ENCODE assay signal across 20 cellular contexts in the genomic region with DNA sequence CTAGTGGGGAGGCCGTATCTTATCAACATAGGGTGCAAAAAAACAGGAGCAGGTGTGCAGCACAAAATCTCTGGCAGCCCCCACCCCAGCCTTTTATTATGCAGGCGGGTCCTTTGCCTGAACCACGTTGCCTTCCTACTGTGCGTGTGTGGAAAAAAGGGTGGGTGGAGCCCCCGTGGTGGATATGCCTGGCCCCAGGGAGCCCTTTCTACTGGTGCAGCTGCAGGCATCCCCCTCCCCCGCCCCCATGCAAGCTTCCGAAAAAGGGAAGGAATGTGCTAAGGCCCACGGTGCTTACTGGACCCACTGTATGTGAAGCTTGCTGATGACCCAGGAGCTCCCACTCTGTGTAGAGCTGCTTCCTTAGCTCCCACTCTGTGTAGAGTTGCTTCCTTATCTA.
"Had no signal": no experiment of that assay in that cellular context is flagged by ENCODE, and none has a peak within 500 bp of the region (broad histone marks: within the 10 kb centered on the region; RNA-seq: fewer than 3 reads in every experiment).

No MANE protein-coding gene starts in this region.

- H3K9me3 ChIP-seq: gastroesophageal sphincter, left ventricle myocardium inferior, mucosa of descending colon, neutrophil, tibial artery, vagina had no signal

- ATAC-seq: activated CD8-positive, alpha-beta T cell treated with anti-CD3 and anti-CD28 coated beads for 36 hours; gastroesophageal sphincter; mucosa of descending colon; naive thymus-derived CD4-positive, alpha-beta T cell; stimulated activated memory B cell treated with anti-CD40 and anti-IgM and Interleukin-4, amounts not matched to agents 10 μg/mL and 1 μg/mL and 100 μg/mL, for 72 hours had no signal

- H3K4me3 Mint-ChIP-seq: activated B cell treated with CpG ODN at 0.5 μM for 24 hours; activated CD8-positive, alpha-beta T cell treated with anti-CD3 and anti-CD28 coated beads for 36 hours; activated naive CD8-positive, alpha-beta T cell treated with anti-CD3 and anti-CD28 coated beads, Interleukin-2, amount 10 ng/mL, durations not matched to agents 7 days and 5 days; activated T-helper 1 cell treated with anti-CD3 and anti-CD28 coated beads, Interleukin-12 subunit alpha, Interleukin-12 subunit beta, Interleukin-2, Interleukin-4 antibody, amounts not matched to agents 30 ng/mL and 10 ng/mL and 1 ng/mL, durations not matched to agents 14 hours and 24 hours and 36 hours; memory B cell; naive thymus-derived CD4-positive, alpha-beta T cell; stimulated activated memory B cell treated with anti-CD40 and anti-IgM and Interleukin-4, amounts not matched to agents 10 μg/mL and 1 μg/mL and 100 μg/mL, for 72 hours had no signal

- DNase-seq: activated B cell treated with CpG ODN at 0.5 μM for 24 hours; activated CD4-positive, alpha-beta T cell treated with anti-CD3 and anti-CD28 coated beads for 48 hours; activated CD8-positive, alpha-beta T cell treated with anti-CD3 and anti-CD28 coated beads for 36 hours; activated naive CD8-positive, alpha-beta T cell treated with anti-CD3 and anti-CD28 coated beads, Interleukin-2, amount 10 ng/mL, durations not matched to agents 7 days and 5 days; brain microvascular endothelial cell; dermis blood vessel endothelial cell; kidney; left ventricle myocardium inferior; mucosa of descending colon; naive thymus-derived CD4-positive, alpha-beta T cell; retina; stimulated activated CD4-positive, alpha-beta T cell treated with anti-CD3 and anti-CD28 coated beads, Interleukin-12 subunit alpha, Interleukin-12 subunit beta, amount 100 ng/mL, for 4 hours; tibial artery had no signal

- H3K27me3 Mint-ChIP-seq: activated B cell treated with CpG ODN at 0.5 μM for 24 hours; activated CD8-positive, alpha-beta T cell treated with anti-CD3 and anti-CD28 coated beads for 36 hours; stimulated activated memory B cell treated with anti-CD40 and anti-IgM and Interleukin-4, amounts not matched to agents 10 μg/mL and 1 μg/mL and 100 μg/mL, for 72 hours had no signal

- H3K27ac ChIP-seq: brain microvascular endothelial cell, gastroesophageal sphincter, left ventricle myocardium inferior, neutrophil, parathyroid adenoma, tibial artery, vagina had no signal

- H3K9me3 Mint-ChIP-seq: activated B cell treated with CpG ODN at 0.5 μM for 24 hours; activated CD8-positive, alpha-beta T cell treated with anti-CD3 and anti-CD28 coated beads for 36 hours; activated T-helper 1 cell treated with anti-CD3 and anti-CD28 coated beads, Interleukin-12 subunit alpha, Interleukin-12 subunit beta, Interleukin-2, Interleukin-4 antibody, amounts not matched to agents 30 ng/mL and 10 ng/mL and 1 ng/mL, durations not matched to agents 14 hours and 24 hours and 36 hours; memory B cell; stimulated activated memory B cell treated with anti-CD40 and anti-IgM and Interleukin-4, amounts not matched to agents 10 μg/mL and 1 μg/mL and 100 μg/mL, for 72 hours had no signal

- H3K4me3 ChIP-seq: gastroesophageal sphincter, left ventricle myocardium inferior, mucosa of descending colon, tibial artery, vagina had no signal

- H3K27me3 ChIP-seq: brain microvascular endothelial cell, gastroesophageal sphincter, vagina had no signal

- H3K4me1 ChIP-seq: gastroesophageal sphincter, left ventricle myocardium inferior, parathyroid adenoma, tibial artery had no signal

- H3K36me3 Mint-ChIP-seq: activated naive CD8-positive, alpha-beta T cell treated with anti-CD3 and anti-CD28 coated beads, Interleukin-2, amount 10 ng/mL, durations not matched to agents 7 days and 5 days; memory B cell; stimulated activated memory B cell treated with anti-CD40 and anti-IgM and Interleukin-4, amounts not matched to agents 10 μg/mL and 1 μg/mL and 100 μg/mL, for 72 hours had no signal

- H3K27ac Mint-ChIP-seq: activated B cell treated with CpG ODN at 0.5 μM for 24 hours; activated CD8-positive, alpha-beta T cell treated with anti-CD3 and anti-CD28 coated beads for 36 hours; activated naive CD8-positive, alpha-beta T cell treated with anti-CD3 and anti-CD28 coated beads, Interleukin-2, amount 10 ng/mL, durations not matched to agents 7 days and 5 days; activated T-helper 1 cell treated with anti-CD3 and anti-CD28 coated beads, Interleukin-12 subunit alpha, Interleukin-12 subunit beta, Interleukin-2, Interleukin-4 antibody, amounts not matched to agents 30 ng/mL and 10 ng/mL and 1 ng/mL, durations not matched to agents 14 hours and 24 hours and 36 hours; memory B cell; stimulated activated memory B cell treated with anti-CD40 and anti-IgM and Interleukin-4, amounts not matched to agents 10 μg/mL and 1 μg/mL and 100 μg/mL, for 72 hours had no signal

- H3K36me3 ChIP-seq: brain microvascular endothelial cell, gastroesophageal sphincter, left ventricle myocardium inferior, neutrophil, tibial artery, vagina had no signal
